In genomic region chr1:234326493-234327366, GRCh38 we compare ENCODE assay signal across 1 cellular context.
A peak's percentile ranks its signal among the peaks of the same experiment; 100 is the strongest.
TF ChIP-seq lines count a peak whose summit lies in the region.

No MANE protein-coding gene starts in this region.

TF ChIP-seq in HepG2, 621 proteins besides CTCF, POLR2A, EP300 and RAD21 (continued from another document):
- TF ChIP-seq ZGPAT (CRISPR knock-in tag; IDR thresholded peaks at IDR 0.05), result no peak
- no peak for TF ChIP-seq PLRG1 (conservative IDR thresholded peaks at IDR 0.05)
- TF ChIP-seq BATF2 (CRISPR knock-in tag; IDR thresholded peaks at IDR 0.05), result no peak
- no peak for TF ChIP-seq LBX2 (CRISPR knock-in tag; IDR thresholded peaks at IDR 0.05; ENCODE audit: borderline replicate concordance)
- no peak for TF ChIP-seq NR2F1 (CRISPR knock-in tag; IDR thresholded peaks at IDR 0.05)
- no peak for TF ChIP-seq ZNF883 (CRISPR knock-in tag; IDR thresholded peaks at IDR 0.05; ENCODE audit: not compliant biosample characterization)
- 0 out of 2 replicates have a peak, but pooled peaks have one; percentile 20 for TF ChIP-seq MIER2 (CRISPR knock-in tag; IDR thresholded peaks at IDR 0.05)
- TF ChIP-seq XRCC5 (optimal IDR thresholded peaks at IDR 0.05; ENCODE audit: low read length), result peak; percentile 72
- TF ChIP-seq PRDM4 (CRISPR knock-in tag; IDR thresholded peaks at IDR 0.05; ENCODE audit: borderline replicate concordance), result no peak
- no peak for TF ChIP-seq ZNF549 (CRISPR knock-in tag; IDR thresholded peaks at IDR 0.05)
- no peak for TF ChIP-seq ZC3H13 (CRISPR knock-in tag; IDR thresholded peaks at IDR 0.05)
- TF ChIP-seq ZFP36 (IDR thresholded peaks at IDR 0.05; ENCODE audit: borderline replicate concordance, low read depth, low read length, partially characterized antibody), result no peak
- TF ChIP-seq TCF7 (IDR thresholded peaks at IDR 0.05; ENCODE audit: low read depth), result 0 out of 2 replicates have a peak, but pooled peaks have one; percentile 3
- no peak for TF ChIP-seq ADNP (CRISPR knock-in tag; IDR thresholded peaks at IDR 0.05)
- no peak for TF ChIP-seq DMAP1 (CRISPR knock-in tag; IDR thresholded peaks at IDR 0.05)
- no peak for TF ChIP-seq ZBTB42 (CRISPR knock-in tag; IDR thresholded peaks at IDR 0.05)
- TF ChIP-seq MAX (IDR thresholded peaks at IDR 0.05), result no peak
- TF ChIP-seq GATAD2A (CRISPR knock-in tag; IDR thresholded peaks at IDR 0.05), result 0 out of 2 replicates have a peak, but pooled peaks have one; percentile 14
- no peak for TF ChIP-seq ZFP62 (CRISPR knock-in tag; IDR thresholded peaks at IDR 0.05)
- no peak for TF ChIP-seq FOXP4 (CRISPR knock-in tag; IDR thresholded peaks at IDR 0.05)
- TF ChIP-seq ZNF761 (CRISPR knock-in tag; conservative IDR thresholded peaks at IDR 0.05), result no peak
- TF ChIP-seq ZMAT5 (CRISPR knock-in tag; IDR thresholded peaks at IDR 0.05; ENCODE audit: borderline replicate concordance, low read depth), result no peak
